8 cellular contexts compared by ENCODE assay signal in genomic region chr17:81285894-81286293, GRCh38. TPM values are rescaled to one million over a fixed set of nuclear protein-coding genes. Genes with fewer than 3 reads are reported as not detected.
DNase-seq lines count a peak whose midpoint lies in the region; ATAC-seq and TF ChIP-seq lines count a peak whose summit lies in the region.

No MANE protein-coding gene starts in this region.

- no peaks in the 10 kb centered on the region for H3K27me3 Mint-ChIP-seq in activated naive CD4-positive, alpha-beta T cell treated with anti-CD3 and anti-CD28 coated beads, Interleukin-2, amount 10 ng/mL, durations not matched to agents 7 days and 5 days

- H3K23ac ChIP-seq in mesenchymal stem cell (ENCODE audit: low read length in 2 of 2), result no peak overlapping the region
- no peak overlapping the region for H3K23ac ChIP-seq in mesendoderm (ENCODE audit: low read length)

- no peaks in the 10 kb centered on the region for H3K9me3 Mint-ChIP-seq in activated naive CD4-positive, alpha-beta T cell treated with anti-CD3 and anti-CD28 coated beads, Interleukin-2, amount 10 ng/mL, durations not matched to agents 7 days and 5 days

- no peak overlapping the region for H3K56ac ChIP-seq in mesendoderm (ENCODE audit: low read length)

- H4K8ac ChIP-seq in mesenchymal stem cell (ENCODE audit: low read length) (no peak overlapping the region), mesendoderm (ENCODE audit: low read depth, low read length) (no peak overlapping the region)

- H2BK5ac ChIP-seq in mesenchymal stem cell (ENCODE audit: low read depth, low read length, poor library complexity, severe bottlenecking) (no peak overlapping the region), mesendoderm (ENCODE audit: low read length) (no peak overlapping the region)

- H3K27ac ChIP-seq in brain microvascular endothelial cell (peak overlapping the region; percentile 55), mesenchymal stem cell (ENCODE audit: low read length, poor library complexity, severe bottlenecking) (no peak overlapping the region), upper lobe of right lung (peak overlapping the region; percentile 86), mesendoderm (ENCODE audit: low read depth, low read length) (no peak overlapping the region)

- no peak for ATAC-seq in upper lobe of right lung

- in situ Hi-C loops in brain microvascular endothelial cell (cut with HindIII; ENCODE audit: low pct_ligation_motif_present, low sequenced_read_pairs), result no loop called here

- peaks cover 39% of the 10 kb centered on the region for H3K36me3 Mint-ChIP-seq in activated naive CD4-positive, alpha-beta T cell treated with anti-CD3 and anti-CD28 coated beads, Interleukin-2, amount 10 ng/mL, durations not matched to agents 7 days and 5 days

- H3K79me1 ChIP-seq in mesenchymal stem cell (replicated peaks; ENCODE audit: low read length, poor library complexity, severe bottlenecking) (peaks cover 56% of the 10 kb centered on the region), mesendoderm (ENCODE audit: low read length) (peaks cover 17% of the 10 kb centered on the region)

- no peak overlapping the region for H2BK120ac ChIP-seq in mesenchymal stem cell (ENCODE audit: low read depth, low read length)
- no peak overlapping the region for H2BK120ac ChIP-seq in mesendoderm (ENCODE audit: low read depth, low read length)

- WGBS in mesenchymal stem cell, result 88% methylated on average over 12 of the region's 12 CpGs
- WGBS in mesendoderm (ENCODE audit: extremely low coverage, insufficient coverage, low lambda C conversion rate), result no CpG with 5 or more reads among the region's 12 CpGs

- no peak overlapping the region for H2BK15ac ChIP-seq in mesenchymal stem cell (ENCODE audit: low read depth, poor library complexity, severe bottlenecking)
- no peak overlapping the region for H2BK15ac ChIP-seq in mesendoderm (replicated peaks; ENCODE audit: low read depth)

- H3K4me1 ChIP-seq in mesenchymal stem cell (ENCODE audit: control insufficient read depth, insufficient read depth, low read depth, low read length) (peaks cover 2% of the 10 kb centered on the region), upper lobe of right lung (peaks cover 35% of the 10 kb centered on the region), mesendoderm (ENCODE audit: control insufficient read depth, low read depth, low read length) (no peaks in the 10 kb centered on the region)

- H3K4me2 ChIP-seq in mesenchymal stem cell (ENCODE audit: low read length, poor library complexity, severe bottlenecking), result no peak overlapping the region
- H3K4me2 ChIP-seq in mesendoderm (ENCODE audit: low read length), result no peak overlapping the region

- H4K91ac ChIP-seq in mesenchymal stem cell (ENCODE audit: low read length), result no peak overlapping the region

- CTCF ChIA-PET in activated naive CD4-positive, alpha-beta T cell treated with anti-CD3 and anti-CD28 coated beads, Interleukin-2, amount 10 ng/mL, durations not matched to agents 7 days and 5 days (lab: Charles Lee), result interaction anchor here (1.5 kb wide), 1 partner anchor 10 kb away, joined by 5 read pairs; the partner anchor contains the start of gene SLC38A10

- peak overlapping the region; percentile 75 for H3K4me3 Mint-ChIP-seq in activated naive CD4-positive, alpha-beta T cell treated with anti-CD3 and anti-CD28 coated beads, Interleukin-2, amount 10 ng/mL, durations not matched to agents 7 days and 5 days

- intact Hi-C loops in upper lobe of right lung (cut with DNase I), result no loop called here

- peak overlapping the region; percentile 72 for H3K9ac ChIP-seq in mesenchymal stem cell (ENCODE audit: low read length)
- no peak overlapping the region for H3K9ac ChIP-seq in mesendoderm (ENCODE audit: low read length)

- H3K18ac ChIP-seq in mesenchymal stem cell (ENCODE audit: low read depth in 1 of 2, low read length in 2 of 2) (no peak overlapping the region), mesendoderm (ENCODE audit: low read length) (no peak overlapping the region)

- H3K79me2 ChIP-seq in mesendoderm (ENCODE audit: control insufficient read depth, insufficient read depth, low read length), result peaks cover 13% of the 10 kb centered on the region

- H3K27me3 ChIP-seq in brain microvascular endothelial cell (replicated peaks) (no peaks in the 10 kb centered on the region), mesenchymal stem cell (ENCODE audit: control insufficient read depth in 1 of 2, insufficient read depth in 1 of 2, low read length in 2 of 2) (no peaks in the 10 kb centered on the region), upper lobe of right lung (no peaks in the 10 kb centered on the region), mesendoderm (ENCODE audit: insufficient read depth, low read length, poor library complexity) (no peaks in the 10 kb centered on the region)

- no peak overlapping the region for H3K4me3 ChIP-seq in brain microvascular endothelial cell (ENCODE audit: low read depth, low read length)
- H3K4me3 ChIP-seq in mesenchymal stem cell (ENCODE audit: insufficient read depth in 1 of 2, low read depth in 1 of 2, low read length in 2 of 2), result peak overlapping the region in 1 of 2 experiments; percentile 69
- H3K4me3 ChIP-seq in upper lobe of right lung, result peak overlapping the region; percentile 30
- no peak overlapping the region for H3K4me3 ChIP-seq in mesendoderm (ENCODE audit: low read length)

- H3K4ac ChIP-seq in mesenchymal stem cell (ENCODE audit: low read depth in 1 of 2, low read length in 2 of 2), result no peak overlapping the region
- no peak overlapping the region for H3K4ac ChIP-seq in mesendoderm (ENCODE audit: low read depth, low read length)

- no peak overlapping the region for H3K14ac ChIP-seq in mesenchymal stem cell (ENCODE audit: low read length in 2 of 2)

- TF ChIP-seq CTCF in brain microvascular endothelial cell (IDR thresholded peaks at IDR 0.05; ENCODE audit: low read depth, low read length, missing control alignments) (no peak), upper lobe of right lung (IDR thresholded peaks at IDR 0.05) (no peak)

- peak overlapping the region; percentile 87 for H3K27ac Mint-ChIP-seq in activated naive CD4-positive, alpha-beta T cell treated with anti-CD3 and anti-CD28 coated beads, Interleukin-2, amount 10 ng/mL, durations not matched to agents 7 days and 5 days

- peaks cover 48% of the 10 kb centered on the region for H3K4me1 Mint-ChIP-seq in activated naive CD4-positive, alpha-beta T cell treated with anti-CD3 and anti-CD28 coated beads, Interleukin-2, amount 10 ng/mL, durations not matched to agents 7 days and 5 days

- H3K36me3 ChIP-seq in brain microvascular endothelial cell (replicated peaks) (peaks cover 9% of the 10 kb centered on the region), mesenchymal stem cell (ENCODE audit: control insufficient read depth in 1 of 2, insufficient read depth in 2 of 2, low read depth in 1 of 2, low read length in 2 of 2) (peaks cover 34 to 72% of the 10 kb centered on the region in 2 experiments), upper lobe of right lung (peaks cover 40% of the 10 kb centered on the region), mesendoderm (ENCODE audit: control insufficient read depth, insufficient read depth, low read length) (no peaks in the 10 kb centered on the region)

- no peak overlapping the region for H2BK12ac ChIP-seq in mesenchymal stem cell (ENCODE audit: low read length in 2 of 2)

- no peak overlapping the region for H2AFZ ChIP-seq in mesenchymal stem cell (ENCODE audit: low read depth, low read length)

- H3K9me3 ChIP-seq in mesenchymal stem cell (ENCODE audit: control insufficient read depth, low read length) (no peaks in the 10 kb centered on the region), upper lobe of right lung (no peaks in the 10 kb centered on the region)

- DNase-seq in activated naive CD4-positive, alpha-beta T cell treated with anti-CD3 and anti-CD28 coated beads, Interleukin-2, amount 10 ng/mL, durations not matched to agents 7 days and 5 days, result no peak
- DNase-seq in activated naive CD4-positive, alpha-beta T cell (lab: John Stamatoyannopoulos, UW), result no peak
- DNase-seq in brain microvascular endothelial cell (no peak), mesenchymal stem cell (no peak), upper lobe of right lung (no peak), HK-2 (ENCODE audit: unreplicated experiment) (no peak), epidermal melanocyte (ENCODE audit: insufficient read length, low spot score) (no peak), mesendoderm (no peak)

- H4K5ac ChIP-seq in mesendoderm (ENCODE audit: low read length), result no peak overlapping the region

- no peak overlapping the region for H2AK5ac ChIP-seq in mesenchymal stem cell (ENCODE audit: low read length, severe bottlenecking)
- no peak overlapping the region for H2AK5ac ChIP-seq in mesendoderm (ENCODE audit: low read length)

RNA-seq across cellular contexts. Expression of gene SLC38A10, which starts 9.2 kb away (rescaled TPM):
- 54.5 TPM for polyA plus RNA-seq in mesenchymal stem cell (2013, experiment 1 of 2)
- 52.5 TPM for polyA plus RNA-seq in mesenchymal stem cell (2013, experiment 2 of 2)
- 87.3 TPM for total RNA-seq in upper lobe of right lung
- 13.2 TPM for polyA plus RNA-seq in mesendoderm (2013, experiment 1 of 2)
- polyA plus RNA-seq in mesendoderm (2013, experiment 2 of 2), result 13.7 TPM

RNA-seq across cellular contexts. Expression of gene NDUFAF8, which starts 46.8 kb away (rescaled TPM):
- polyA plus RNA-seq in mesenchymal stem cell (2013, experiment 1 of 2), result 206 TPM
- polyA plus RNA-seq in mesenchymal stem cell (2013, experiment 2 of 2), result 215 TPM
- 32.6 TPM for total RNA-seq in upper lobe of right lung
- 229 TPM for polyA plus RNA-seq in mesendoderm (2013, experiment 1 of 2)
- 218 TPM for polyA plus RNA-seq in mesendoderm (2013, experiment 2 of 2)

RNA-seq across cellular contexts. Expression of gene TEPSIN, which starts 47.0 kb away (rescaled TPM):
- polyA plus RNA-seq in mesenchymal stem cell (2013, experiment 1 of 2), result 17.7 TPM
- 18.9 TPM for polyA plus RNA-seq in mesenchymal stem cell (2013, experiment 2 of 2)
- 40.2 TPM for total RNA-seq in upper lobe of right lung
- 13.5 TPM for polyA plus RNA-seq in mesendoderm (2013, experiment 1 of 2)
- 13.2 TPM for polyA plus RNA-seq in mesendoderm (2013, experiment 2 of 2)

Comparison
In these comparisons a context has a peak if more than half of its experiments do, and no peak if none do; other contexts are left out.
1. H3K27ac ChIP-seq: peak in brain microvascular endothelial cell (single experiment) and upper lobe of right lung (single experiment); none in mesenchymal stem cell (single experiment) and mesendoderm (single experiment).